ENCODE assay signal across 23 cellular contexts in genomic region chr11:34643846-34644245, GRCh38. TPM values are rescaled to one million over a fixed set of nuclear protein-coding genes. Genes with fewer than 3 reads are reported as not detected.
DNase-seq lines count a peak whose midpoint lies in the region; ATAC-seq and TF ChIP-seq lines count a peak whose summit lies in the region.
"Had no signal": no experiment of that assay in that cellular context is flagged by ENCODE, and none has a peak within 500 bp of the region (broad histone marks: within the 10 kb centered on the region; RNA-seq: fewer than 3 reads in every experiment).

No MANE protein-coding gene starts in this region.

- H3K36me3 ChIP-seq in PC-9 (ENCODE audit: low read depth) (peaks cover 71% of the 10 kb centered on the region), parathyroid adenoma (ENCODE audit: control insufficient read depth, insufficient read depth, low read length) (no peaks in the 10 kb centered on the region)
- H3K36me3 ChIP-seq: Peyer's patch had no signal

- no peak overlapping the region for H2AFZ ChIP-seq in PC-9
- peak overlapping the region; percentile 28 for H2AFZ ChIP-seq in parathyroid adenoma

- H3K27ac ChIP-seq in C4-2B (peak overlapping the region; percentile 100), PC-9 (peak overlapping the region; percentile 84; the same call in 1 of the 2 replicates), epithelial cell of prostate (peak overlapping the region; percentile 99), parathyroid adenoma (no peak overlapping the region)

- intact Hi-C loops in PC-9 (cut with micrococcal nuclease; ENCODE audit: unreplicated experiment) = no loop called here
- intact Hi-C loops in left cardiac atrium (cut with DNase I) = no loop called here

- H3K4me3 ChIP-seq in PC-9 (no peak overlapping the region), parathyroid adenoma (ENCODE audit: low read depth, low read length) (no peak overlapping the region)
- H3K4me3 ChIP-seq: K562 had no signal

- CTCF ChIA-PET in PC-9 (lab: Charles Lee) (interaction anchor here (0.6 kb wide), 1 partner anchor 58 kb away, joined by 3 read pairs; no protein-coding TSS in a partner anchor), HEK293T (lab: Yijun Ruan, JAX) (no interaction called here)

- H3K9me2 ChIP-seq in PC-9 (ENCODE audit: insufficient read depth) = no peaks in the 10 kb centered on the region

- no peak for ATAC-seq in left cardiac atrium
- ATAC-seq: activated T-cell treated with anti-CD3 and anti-CD28 coated beads, Interleukin-2, amount 50 U/mL, for 72 hours had no signal

- no peaks in the 10 kb centered on the region for H4K20me1 ChIP-seq in PC-9 (ENCODE audit: insufficient read depth)

- H3K9me3 ChIP-seq in PC-9 (ENCODE audit: insufficient read depth, low read depth) = no peaks in the 10 kb centered on the region
- H3K9me3 ChIP-seq in parathyroid adenoma (ENCODE audit: control insufficient read depth, low read length) = no peaks in the 10 kb centered on the region
- H3K9me3 ChIP-seq: Peyer's patch had no signal

- TF ChIP-seq CTCF in C4-2B (conservative IDR thresholded peaks at IDR 0.05) (no peak), PC-9 (conservative IDR thresholded peaks at IDR 0.05) (no peak), parathyroid adenoma (IDR thresholded peaks at IDR 0.05) (no peak), GM20000 (IDR thresholded peaks at IDR 0.05; ENCODE audit: extremely low read depth, missing control alignments) (no peak)

- H3K4me1 ChIP-seq in PC-9 (replicated peaks; ENCODE audit: insufficient read depth) = peaks cover 77% of the 10 kb centered on the region
- peaks cover 32% of the 10 kb centered on the region for H3K4me1 ChIP-seq in parathyroid adenoma

- peaks cover 95% of the 10 kb centered on the region for H3K79me2 ChIP-seq in PC-9 (ENCODE audit: low read depth)
- no peaks in the 10 kb centered on the region for H3K79me2 ChIP-seq in parathyroid adenoma

- no TSS peak for BruUV-seq in PC-9 (replicated peaks; lab: Mats Ljungman, UMichigan)

- POLR2A ChIA-PET in PC-9 (lab: Charles Lee; ENCODE audit: unreplicated experiment) = no interaction called here
- POLR2A ChIA-PET in HEK293T (lab: Yijun Ruan, JAX) = no interaction called here

- H3K9ac ChIP-seq in parathyroid adenoma = no peak overlapping the region

- H3F3A ChIP-seq in PC-9 (ENCODE audit: insufficient read depth, low read depth) = peaks cover 72% of the 10 kb centered on the region

- DNase-seq in PC-9 (no peak), epithelial cell of prostate (ENCODE audit: low read depth, low spot score) (no peak), left cardiac atrium (no peak), HEK293T (ENCODE audit: extremely low spot score) (no peak), GM20000 (ENCODE audit: low spot score) (no peak), amniotic stem cell (lab: John Stamatoyannopoulos, UW) (no peak)
- DNase-seq: activated CD4-positive, alpha-beta T cell treated with anti-CD3 and anti-CD28 coated beads for 48 hours; activated naive CD4-positive, alpha-beta T cell treated with anti-CD3 and anti-CD28 coated beads, Interleukin-2, amount 10 ng/mL, durations not matched to agents 7 days and 5 days; activated T-cell treated with anti-CD3 and anti-CD28 coated beads, Interleukin-2, amount 50 U/mL, for 72 hours; amygdala; C1 segment of cervical spinal cord; DMS 273 treated with DMSO at 0.1 percent for 48 hours; glutamatergic neuron; mammary epithelial cell; NCI-H1436 treated with DMSO at 0.1 percent for 48 hours; NCI-H2107; NCI-H510A; Peyer's patch; substantia nigra; T-helper 2 cell had no signal

- H3K4me2 ChIP-seq in PC-9 (peak overlapping the region; percentile 74), parathyroid adenoma (ENCODE audit: low read length) (no peak overlapping the region)

- H3K27me3 ChIP-seq in PC-9 (ENCODE audit: insufficient read depth, low read depth) = no peaks in the 10 kb centered on the region
- no peaks in the 10 kb centered on the region for H3K27me3 ChIP-seq in parathyroid adenoma (ENCODE audit: control insufficient read depth, insufficient read depth, low read length)
- H3K27me3 ChIP-seq: Peyer's patch had no signal

TF ChIP-seq in HEK293T, 16 proteins besides CTCF, POLR2A, EP300 and RAD21:
- TF ChIP-seq SP1 (IDR thresholded peaks at IDR 0.05) = no peak
- TF ChIP-seq FOXA1 (IDR thresholded peaks at IDR 0.05) = no peak
- TF ChIP-seq LEF1 (IDR thresholded peaks at IDR 0.05; ENCODE audit: borderline replicate concordance) = no peak
- TF ChIP-seq HDGF (IDR thresholded peaks at IDR 0.05; ENCODE audit: borderline replicate concordance) = no peak
- no peak for TF ChIP-seq FOXM1 (IDR thresholded peaks at IDR 0.05; ENCODE audit: borderline replicate concordance)
- TF ChIP-seq CTBP1 (IDR thresholded peaks at IDR 0.05; ENCODE audit: borderline replicate concordance) = no peak
- TF ChIP-seq ARNT (IDR thresholded peaks at IDR 0.05) = no peak
- TF ChIP-seq SUZ12 (IDR thresholded peaks at IDR 0.05) = no peak
- TF ChIP-seq L3MBTL2 (conservative IDR thresholded peaks at IDR 0.05) = no peak
- no peak for TF ChIP-seq ELF4 (IDR thresholded peaks at IDR 0.05)
- no peak for TF ChIP-seq TARDBP (IDR thresholded peaks at IDR 0.05)
- no peak for TF ChIP-seq BHLHE40 (IDR thresholded peaks at IDR 0.05; ENCODE audit: borderline replicate concordance)
- TF ChIP-seq PKNOX1 (IDR thresholded peaks at IDR 0.05) = no peak
- no peak for TF ChIP-seq NFRKB (IDR thresholded peaks at IDR 0.05)
- TF ChIP-seq FOXK2 (IDR thresholded peaks at IDR 0.05) = no peak
- TF ChIP-seq ZNF384 (IDR thresholded peaks at IDR 0.05) = no peak

RNA-seq across cellular contexts. Expression of gene EHF, which starts 23.0 kb away (rescaled TPM):
- 85.7 and 118 TPM in 2 replicates for total RNA-seq in PC-9 (2021)
- under 1 TPM; 0.65 to 0.82 TPM for total RNA-seq in left cardiac atrium
- total RNA-seq: activated T-cell treated with anti-CD3 and anti-CD28 coated beads, Interleukin-2, amount 50 U/mL, for 72 hours had no signal

Comparison
In these comparisons a context has a peak if more than half of its experiments do, and no peak if none do; other contexts are left out.
1. RNA of gene EHF, which starts 23.0 kb away (total RNA-seq): 85.7 to 118 TPM in PC-9; 0.65 to 0.82 TPM in left cardiac atrium; every median in the first group is over 10 times any median in the second.